ENCODE assay signal across 8 cellular contexts in the genomic region with DNA sequence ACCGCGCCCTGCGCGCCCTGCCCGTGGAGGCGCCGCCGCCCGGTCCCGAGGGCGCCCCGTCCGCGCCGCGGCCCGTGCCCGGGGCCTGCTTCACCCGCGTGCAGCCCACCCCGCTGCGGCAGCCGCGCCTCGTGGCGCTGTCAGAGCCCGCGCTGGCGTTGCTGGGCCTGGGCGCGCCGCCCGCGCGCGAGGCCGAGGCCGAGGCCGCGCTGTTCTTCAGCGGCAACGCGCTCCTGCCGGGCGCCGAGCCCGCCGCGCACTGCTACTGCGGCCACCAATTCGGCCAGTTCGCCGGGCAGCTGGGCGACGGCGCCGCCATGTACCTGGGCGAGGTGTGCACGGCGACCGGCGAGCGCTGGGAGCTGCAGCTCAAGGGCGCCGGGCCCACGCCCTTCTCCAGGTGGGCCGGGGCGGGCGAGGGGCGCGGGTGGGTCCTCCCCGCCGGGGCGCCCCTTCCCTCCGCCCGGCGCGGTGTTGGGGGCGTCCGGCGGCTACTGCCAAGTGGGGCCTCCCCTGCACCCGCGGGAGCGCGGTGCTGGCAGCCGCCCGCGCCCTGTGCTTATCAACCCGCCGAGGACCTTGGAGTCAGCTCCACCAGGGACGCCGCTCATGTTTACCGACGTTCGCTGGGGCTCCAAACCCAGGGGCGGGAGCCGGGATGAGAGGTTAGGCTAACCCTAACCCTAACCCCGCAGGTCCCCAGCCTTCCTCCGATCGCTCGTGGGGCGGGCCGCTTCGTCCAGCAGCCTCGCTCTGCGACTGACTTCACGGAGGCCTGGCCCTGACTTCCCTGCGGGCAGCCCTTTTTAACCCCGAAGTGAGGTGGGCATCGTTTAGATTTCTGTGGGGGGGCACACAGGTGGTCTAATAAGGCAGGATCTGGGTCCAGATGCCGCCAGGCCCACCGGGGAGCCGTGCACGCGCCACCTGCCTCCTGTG. TPM values are rescaled to one million over a fixed set of nuclear protein-coding genes. Genes with fewer than 3 reads are reported as not detected.
DNase-seq lines count a peak whose midpoint lies in the region; ATAC-seq, FAIRE-seq and TF ChIP-seq lines count a peak whose summit lies in the region.

No MANE protein-coding gene starts in this region.

- H4K8ac ChIP-seq in IMR-90 (ENCODE audit: low read depth in 2 of 2, low read length in 2 of 2) = 0 out of 4 replicates have a peak overlapping the region, but pooled peaks of 1 of the 2 experiments have one; percentile 65

- H3K14ac ChIP-seq in IMR-90 (replicated peaks; ENCODE audit: low read depth, low read length) = no peak overlapping the region

- no peak overlapping the region for H2AK5ac ChIP-seq in IMR-90 (ENCODE audit: low read depth, low read length)

- H3K9ac ChIP-seq in IMR-90 (ENCODE audit: low read depth, low read length) = peak overlapping the region; percentile 69
- H3K9ac ChIP-seq in K562 (ENCODE audit: insufficient read depth in 1 of 2, low read depth in 2 of 2, low read length in 2 of 2) = peak overlapping the region; percentile 70 to 95

- intact Hi-C loops in IMR-90 (cut with micrococcal nuclease) = loop anchor here (10.0 kb wide), 1 partner anchor 227 kb away; no protein-coding TSS in a partner anchor
- intact Hi-C loops in K562 (cut with micrococcal nuclease) = no loop called here
- intact Hi-C loops in testis (cut with DNase I; ENCODE audit: low total_unique reads) = loop anchor here (10.0 kb wide), 1 partner anchor 57 kb away; no protein-coding TSS in a partner anchor

- dilution Hi-C loops in IMR-90 (cut with HindIII; ENCODE audit: low sequenced_read_pairs, unreplicated experiment) = no loop called here

- H3K36me3 ChIP-seq in IMR-90 (ENCODE audit: control insufficient read depth, insufficient read depth, low read length) (peaks cover 22% of the 10 kb centered on the region), K562 (ENCODE audit: control insufficient read depth, insufficient read depth, low read length) (peaks cover 38% of the 10 kb centered on the region; the same call in 1 of the 3 replicates), testis (ENCODE audit: low read depth, missing control alignments) (no peaks in the 10 kb centered on the region)

- H3K79me2 ChIP-seq in K562 (ENCODE audit: control insufficient read depth, insufficient read depth, low read length) = peaks cover 20% of the 10 kb centered on the region

- H2BK120ac ChIP-seq in IMR-90 (ENCODE audit: low read depth, low read length) = no peak overlapping the region

- H4K20me1 ChIP-seq in IMR-90 (ENCODE audit: insufficient read depth, low read length) (peaks cover 13% of the 10 kb centered on the region), K562 (replicated peaks; ENCODE audit: control insufficient read depth, insufficient read depth, low read length) (no peaks in the 10 kb centered on the region)

- CTCF ChIA-PET in IMR-90 (lab: Yijun Ruan, JAX) (no interaction called here), K562 (lab: Yijun Ruan, JAX; ENCODE audit: low intra/inter-chr PET ratio) (no interaction called here)

- in situ Hi-C loops in IMR-90 (cut with MboI; ENCODE audit: low sequenced_read_pairs) (loop anchor here (25.0 kb wide), 1 partner anchor 389 kb away; no protein-coding TSS in a partner anchor), K562 (cut with MboI) (no loop called here)

- H3K9me3 ChIP-seq in IMR-90 (ENCODE audit: control insufficient read depth, insufficient read depth, low read length) (no peaks in the 10 kb centered on the region), K562 (replicated peaks; ENCODE audit: control insufficient read depth, insufficient read depth, low read depth, low read length) (peaks cover 3% of the 10 kb centered on the region; the same call in 1 of the 2 replicates), testis (no peaks in the 10 kb centered on the region)

- H3K27ac ChIP-seq in IMR-90 (ENCODE audit: insufficient read depth, low read length) (peak overlapping the region; percentile 68; the same call in 1 of the 2 replicates), K562 (ENCODE audit: extremely low read depth, low read depth, low read length) (peak overlapping the region; percentile 62; the same call in 2 of the 3 replicates), testis (peak overlapping the region; percentile 9 to 90)

- ATAC-seq in GM21528 (IDR thresholded peaks at IDR 0.05; ENCODE audit: low FRiP score, unreplicated experiment) = peak; percentile 16
- peak; percentile 36 for ATAC-seq in IMR-90 (ENCODE audit: low read depth)
- ATAC-seq in K562 = peak; percentile 18

- H3K4me1 ChIP-seq in IMR-90 (ENCODE audit: control insufficient read depth, insufficient read depth, low read length) (peaks cover 4% of the 10 kb centered on the region; the same call in 1 of the 2 replicates), K562 (replicated peaks in 1 of 2; ENCODE audit: control insufficient read depth in 2 of 2, insufficient read depth in 2 of 2, low read length in 2 of 2) (peaks cover 5 to 47% of the 10 kb centered on the region in 2 experiments; a peak in 3 of 5 replicates), testis (peaks cover 28% of the 10 kb centered on the region)

- no peak overlapping the region for H4K5ac ChIP-seq in IMR-90 (ENCODE audit: low read depth, low read length)

- no peak for TF ChIP-seq RAD21 in IMR-90 (IDR thresholded peaks at IDR 0.05; ENCODE audit: low read length)
- no peak for TF ChIP-seq RAD21 in K562 (CRISPR knock-in tag; conservative IDR thresholded peaks at IDR 0.05 in 1 of 2, IDR thresholded peaks at IDR 0.05 in 1 of 2)

- H3K27me3 ChIP-seq in IMR-90 (ENCODE audit: control insufficient read depth, insufficient read depth, low read length) (no peaks in the 10 kb centered on the region), K562 (ENCODE audit: control insufficient read depth in 2 of 2, insufficient read depth in 2 of 2, low read length in 2 of 2) (no peaks in the 10 kb centered on the region), testis (no peaks in the 10 kb centered on the region)

- no peak overlapping the region for H3K56ac ChIP-seq in IMR-90 (ENCODE audit: extremely low read depth, insufficient read depth, low read length)

- peak overlapping the region; percentile 56 for H2BK5ac ChIP-seq in IMR-90 (ENCODE audit: low read depth, low read length, poor library complexity, severe bottlenecking)

- no peak for FAIRE-seq in K562 (lab: Jason Lieb, UNC)

- no peak overlapping the region for H2BK15ac ChIP-seq in IMR-90 (ENCODE audit: low read depth, low read length)

- H2AFZ ChIP-seq in IMR-90 (replicated peaks; ENCODE audit: low read length, poor library complexity) (peak overlapping the region; percentile 94), K562 (ENCODE audit: low read depth, low read length) (peak overlapping the region; percentile 40; the same call in 1 of the 2 replicates)

- H3K79me1 ChIP-seq in IMR-90 (ENCODE audit: low read depth in 1 of 2, low read length in 2 of 2) = peaks cover 41 to 51% of the 10 kb centered on the region in 2 experiments

- POLR2A ChIA-PET in IMR-90 (lab: Charles Lee; ENCODE audit: unreplicated experiment) = no interaction called here
- POLR2A ChIA-PET in K562 (lab: Yijun Ruan, JAX) = interaction anchor here (0.9 kb wide), 1 partner anchor 36 kb away, joined by 3 read pairs; no protein-coding TSS in a partner anchor

- DNase-seq in COLO668 (lab: John Stamatoyannopoulos, UW; ENCODE audit: unreplicated experiment) (peak; percentile 62), IMR-90 (no peak), K562 (ENCODE audit: extremely low read depth in 1 of 4, low spot score in 3 of 4) (peak; percentile 41 to 46 (median 46)), left kidney (ENCODE audit: low read depth, low spot score) (peak; percentile 58), testis (no peak), Kasumi-1 (lab: John Stamatoyannopoulos, UW) (no peak)
- DNase-seq in stimulated activated naive CD4-positive, alpha-beta T cell treated with Interleukin-2 at 50 U/mL for 16 hours (lab: John Stamatoyannopoulos, UW) = no peak

- H3K9me1 ChIP-seq in IMR-90 (ENCODE audit: insufficient read depth, low read length) = 0 out of 2 replicates have a peak, but pooled peaks cover 2% of the 10 kb centered on the region
- H3K9me1 ChIP-seq in K562 (ENCODE audit: control insufficient read depth, insufficient read depth, low read length) = no peaks in the 10 kb centered on the region

- BruUV-seq in IMR-90 (replicated peaks; lab: Mats Ljungman, UMichigan) (no TSS peak), K562 (replicated peaks; lab: Mats Ljungman, UMichigan) (no TSS peak)

- H3K4me2 ChIP-seq in IMR-90 (ENCODE audit: low read depth, low read length) (peak overlapping the region; percentile 93), K562 (ENCODE audit: insufficient read depth, low read length) (peak overlapping the region; percentile 84)

- WGBS in IMR-90 (ENCODE audit: extremely low coverage in 2 of 2, insufficient read length in 1 of 2), 2 experiments = 1% methylated on average over 48 of the region's 115 CpGs; no CpG with 5 or more reads in 1 of the 2 experiments
- WGBS in K562 (ENCODE audit: insufficient coverage, low coverage, missing lambda C conversion rate) = 12% methylated on average over 18 of the region's 115 CpGs
- WGBS in testis, 2 donors = 2 to 12% methylated on average over 12 to 78 of the region's 115 CpGs

- H3K4me3 ChIP-seq in IMR-90 (ENCODE audit: insufficient read depth, low read depth, low read length) = peak overlapping the region; percentile 92
- peak overlapping the region; percentile 56 for H3K4me3 ChIP-seq in K562
- H3K4me3 ChIP-seq in testis = peak overlapping the region; percentile 77 to 82

- no peak for TF ChIP-seq POLR2A in IMR-90 (IDR thresholded peaks at IDR 0.05; ENCODE audit: low read depth, low read length)
- no peak for TF ChIP-seq POLR2A in K562 (conservative IDR thresholded peaks at IDR 0.05)
- no peak for TF ChIP-seq POLR2A in testis (IDR thresholded peaks at IDR 0.05)

- no peak overlapping the region for H3K18ac ChIP-seq in IMR-90 (ENCODE audit: low read depth, low read length)

- no peak overlapping the region for H4K91ac ChIP-seq in IMR-90 (ENCODE audit: insufficient read depth, low read depth, low read length)

- TF ChIP-seq CTCF in IMR-90 (conservative IDR thresholded peaks at IDR 0.05; ENCODE audit: low read depth, low read length) (no peak), K562 (IDR thresholded peaks at IDR 0.05 in 2 of 3, conservative IDR thresholded peaks at IDR 0.05 in 1 of 3; ENCODE audit: insufficient read depth in 2 of 3, low read depth in 1 of 3, low read length in 3 of 3) (no peak), testis (IDR thresholded peaks at IDR 0.05) (no peak)

- peak overlapping the region; percentile 31 for H3K23ac ChIP-seq in IMR-90 (ENCODE audit: low read depth, low read length)

- TF ChIP-seq EP300 in K562 (IDR thresholded peaks at IDR 0.05; ENCODE audit: low read length) = no peak

- peak overlapping the region; percentile 96 for H2AK9ac ChIP-seq in IMR-90 (replicated peaks; ENCODE audit: low read depth, low read length, poor library complexity)

- no peak overlapping the region for H2BK20ac ChIP-seq in IMR-90 (ENCODE audit: low read depth, low read length)

- H3K4ac ChIP-seq in IMR-90 (ENCODE audit: low read depth, low read length) = peak overlapping the region; percentile 42; the same call in 1 of the 2 replicates

RNA-seq across cellular contexts. Expression of a gene that starts 0.6 kb away (rescaled TPM):
- 10.3 and 10.4 TPM in 2 replicates for total RNA-seq in IMR-90 (2012; rRNA removed)
- 21.4 and 22.9 TPM in 2 replicates for polyA plus RNA-seq in IMR-90 (2012; rRNA removed)
- 16.7 and 25.0 TPM in 2 replicates for polyA plus RNA-seq in IMR-90 (2012; cell fraction: cytosol; rRNA removed)
- 94.1 and 274 TPM in 2 replicates for polyA plus RNA-seq in IMR-90 (2012; cell fraction: nucleus; rRNA removed; ENCODE audit: low replicate concordance)
- total RNA-seq in K562 (2011; cell fraction: chromatin; rRNA removed; ENCODE audit: low replicate concordance) = 12.6 and 38.1 TPM in 2 replicates
- 37.1 and 42.4 TPM in 2 replicates for total RNA-seq in K562 (2011; cell fraction: nucleolus; rRNA removed)
- total RNA-seq in K562 (2011; cell fraction: nucleoplasm; rRNA removed) = 17.2 and 22.2 TPM in 2 replicates
- total RNA-seq in K562 (2014; rRNA removed) = 23.5 and 30.4 TPM in 2 replicates
- 0.93 and 1.8 TPM in 2 replicates for total RNA-seq in K562 (2014; rRNA removed; fragmentation: Illumina TruSeq; extraction: Trizol)
- 8.3 and 9.2 TPM in 2 replicates for total RNA-seq in K562 (2015; rRNA removed; fragmentation: Illumina TruSeq; extraction: Trizol)
- 22.6 and 24.4 TPM in 2 replicates for total RNA-seq in K562 (2021)
- 9.7 and 14.9 TPM in 2 replicates for polyA plus RNA-seq in K562 (2011; rRNA removed)
- polyA plus RNA-seq in K562 (2011; cell fraction: cytosol; rRNA removed) = 19.8 and 41.1 TPM in 2 replicates
- 43.7 and 74.3 TPM in 2 replicates for polyA plus RNA-seq in K562 (2011; cell fraction: nucleus; rRNA removed)
- polyA plus RNA-seq in K562 (2012) = 15.4 and 21.7 TPM in 2 replicates
- 2.2 and 11.6 TPM in 2 replicates for polyA plus RNA-seq in K562 (2014; fragmentation: Illumina TruSeq; extraction: Trizol)
- under 1 TPM; 0.37 to 0.84 TPM for polyA plus RNA-seq in K562 (2014; fragmentation: Nextera tagmentation; extraction: Ambion mirVana)
- 24.3 and 24.9 TPM in 2 replicates for polyA plus RNA-seq in K562 (2014; rRNA removed)
- 3.3 and 5.5 TPM in 2 replicates for polyA minus RNA-seq in K562 (2011; rRNA and poly(A)+ RNA removed)
- polyA minus RNA-seq in K562 (2011; cell fraction: cytosol; rRNA and poly(A)+ RNA removed) = 8.8 and 11.2 TPM in 2 replicates
- 7.8 TPM in 2 replicates for polyA minus RNA-seq in K562 (2011; cell fraction: nucleus; rRNA and poly(A)+ RNA removed)
- total RNA-seq in testis = 10 to 100 TPM; 57.9 to 66.8 TPM
- 20.8 TPM for polyA plus RNA-seq in testis (ENCODE audit: insufficient read depth, low read depth, low replicate concordance)

RNA-seq across cellular contexts. Expression of a gene that starts 15.7 kb away (rescaled TPM):
- 13.4 and 13.9 TPM in 2 replicates for total RNA-seq in IMR-90 (2012; rRNA removed)
- 42.7 and 45.3 TPM in 2 replicates for polyA plus RNA-seq in IMR-90 (2012; rRNA removed)
- 32.3 and 48.5 TPM in 2 replicates for polyA plus RNA-seq in IMR-90 (2012; cell fraction: cytosol; rRNA removed)
- polyA plus RNA-seq in IMR-90 (2012; cell fraction: nucleus; rRNA removed; ENCODE audit: low replicate concordance) = 188 and 434 TPM in 2 replicates
- 44.8 and 168 TPM in 2 replicates for total RNA-seq in K562 (2011; cell fraction: chromatin; rRNA removed; ENCODE audit: low replicate concordance)
- 130 and 141 TPM in 2 replicates for total RNA-seq in K562 (2011; cell fraction: nucleolus; rRNA removed)
- total RNA-seq in K562 (2011; cell fraction: nucleoplasm; rRNA removed) = 69.2 and 70.6 TPM in 2 replicates
- 41.2 and 49.8 TPM in 2 replicates for total RNA-seq in K562 (2014; rRNA removed)
- total RNA-seq in K562 (2014; rRNA removed; fragmentation: Illumina TruSeq; extraction: Trizol) = 1.4 and 2.8 TPM in 2 replicates
- 14.0 and 14.7 TPM in 2 replicates for total RNA-seq in K562 (2015; rRNA removed; fragmentation: Illumina TruSeq; extraction: Trizol)
- total RNA-seq in K562 (2021) = 55.3 and 59.3 TPM in 2 replicates
- polyA plus RNA-seq in K562 (2011; rRNA removed) = 24.3 and 35.9 TPM in 2 replicates
- polyA plus RNA-seq in K562 (2011; cell fraction: cytosol; rRNA removed) = 27.7 and 49.1 TPM in 2 replicates
- polyA plus RNA-seq in K562 (2011; cell fraction: nucleus; rRNA removed) = 268 and 323 TPM in 2 replicates
- polyA plus RNA-seq in K562 (2012) = 38.7 and 63.6 TPM in 2 replicates
- 7.7 and 20.3 TPM in 2 replicates for polyA plus RNA-seq in K562 (2014; fragmentation: Illumina TruSeq; extraction: Trizol)
- under 1 TPM; 0.08 to 0.59 TPM for polyA plus RNA-seq in K562 (2014; fragmentation: Nextera tagmentation; extraction: Ambion mirVana)
- polyA plus RNA-seq in K562 (2014; rRNA removed) = 62.0 and 62.9 TPM in 2 replicates
- 4.1 and 8.2 TPM in 2 replicates for polyA minus RNA-seq in K562 (2011; rRNA and poly(A)+ RNA removed)
- 15.3 and 18.4 TPM in 2 replicates for polyA minus RNA-seq in K562 (2011; cell fraction: cytosol; rRNA and poly(A)+ RNA removed)
- 21.8 and 25.8 TPM in 2 replicates for polyA minus RNA-seq in K562 (2011; cell fraction: nucleus; rRNA and poly(A)+ RNA removed)
- 10 to 100 TPM; 38.7 to 45.3 TPM for total RNA-seq in testis
- 23.7 TPM for polyA plus RNA-seq in testis (ENCODE audit: insufficient read depth, low read depth, low replicate concordance)

RNA-seq across cellular contexts. Expression of a gene that starts 30.9 kb away (rescaled TPM):
- total RNA-seq in IMR-90 (2012; rRNA removed) (under 0.01 and 0.18 TPM in 2 replicates), K562 (2014; rRNA removed) (0.61 and 1.0 TPM in 2 replicates), K562 (2014; rRNA removed; fragmentation: Illumina TruSeq; extraction: Trizol) (0.06 and 0.07 TPM in 2 replicates), K562 (2015; rRNA removed; fragmentation: Illumina TruSeq; extraction: Trizol) (0.15 and 0.29 TPM in 2 replicates), K562 (2021) (3.0 and 3.9 TPM in 2 replicates), testis (1 to 10 TPM; 5.3 to 6.3 TPM)
- polyA plus RNA-seq in IMR-90 (2012; rRNA removed) (1.3 and 1.7 TPM in 2 replicates), K562 (2011; rRNA removed) (1.1 and 1.7 TPM in 2 replicates), K562 (2014; fragmentation: Illumina TruSeq; extraction: Trizol) (0.22 and 0.72 TPM in 2 replicates), K562 (2014; fragmentation: Nextera tagmentation; extraction: Ambion mirVana) (under 1 TPM in 1 of 2 experiments, not detected in 1; 0.01 TPM), K562 (2014; rRNA removed) (1.7 and 1.9 TPM in 2 replicates), testis (ENCODE audit: insufficient read depth, low read depth, low replicate concordance) (2.0 TPM)
- 1.6 and 3.8 TPM in 2 replicates for polyA plus RNA-seq in IMR-90 (2012; cell fraction: cytosol; rRNA removed)
- 7.1 and 11.4 TPM in 2 replicates for polyA plus RNA-seq in IMR-90 (2012; cell fraction: nucleus; rRNA removed; ENCODE audit: low replicate concordance)
- total RNA-seq in K562 (2011; cell fraction: chromatin; rRNA removed; ENCODE audit: low replicate concordance) = 2.9 and 7.9 TPM in 2 replicates
- 4.5 and 5.7 TPM in 2 replicates for total RNA-seq in K562 (2011; cell fraction: nucleolus; rRNA removed)
- total RNA-seq in K562 (2011; cell fraction: nucleoplasm; rRNA removed) = 4.0 and 4.1 TPM in 2 replicates
- 2.4 and 3.0 TPM in 2 replicates for polyA plus RNA-seq in K562 (2011; cell fraction: cytosol; rRNA removed)
- polyA plus RNA-seq in K562 (2011; cell fraction: nucleus; rRNA removed) = 7.8 and 9.9 TPM in 2 replicates
- 2.1 and 7.6 TPM in 2 replicates for polyA plus RNA-seq in K562 (2012)
- 0.24 and 0.60 TPM in 2 replicates for polyA minus RNA-seq in K562 (2011; rRNA and poly(A)+ RNA removed)
- 1.1 and 2.9 TPM in 2 replicates for polyA minus RNA-seq in K562 (2011; cell fraction: cytosol; rRNA and poly(A)+ RNA removed)
- polyA minus RNA-seq in K562 (2011; cell fraction: nucleus; rRNA and poly(A)+ RNA removed) = 1.2 and 1.7 TPM in 2 replicates

RNA-seq across cellular contexts. Expression of a gene that starts 43.4 kb away (rescaled TPM):
- total RNA-seq in IMR-90 (2012; rRNA removed) = 10.0 and 10.8 TPM in 2 replicates
- polyA plus RNA-seq in IMR-90 (2012; rRNA removed) = 28.6 and 30.9 TPM in 2 replicates
- polyA plus RNA-seq in IMR-90 (2012; cell fraction: cytosol; rRNA removed) = 7.5 and 13.6 TPM in 2 replicates
- 185 and 466 TPM in 2 replicates for polyA plus RNA-seq in IMR-90 (2012; cell fraction: nucleus; rRNA removed; ENCODE audit: low replicate concordance)
- total RNA-seq in K562 (2011; cell fraction: chromatin; rRNA removed; ENCODE audit: low replicate concordance) = 86.7 and 211 TPM in 2 replicates
- total RNA-seq in K562 (2011; cell fraction: nucleolus; rRNA removed) = 112 and 120 TPM in 2 replicates
- total RNA-seq in K562 (2011; cell fraction: nucleoplasm; rRNA removed) = 93.7 and 97.5 TPM in 2 replicates
- total RNA-seq in K562 (2014; rRNA removed) = 23.2 and 25.1 TPM in 2 replicates
- total RNA-seq in K562 (2014; rRNA removed; fragmentation: Illumina TruSeq; extraction: Trizol) = 4.1 and 6.0 TPM in 2 replicates
- 9.7 and 10.3 TPM in 2 replicates for total RNA-seq in K562 (2015; rRNA removed; fragmentation: Illumina TruSeq; extraction: Trizol)
- 31.1 and 33.0 TPM in 2 replicates for total RNA-seq in K562 (2021)
- 10.1 and 17.7 TPM in 2 replicates for polyA plus RNA-seq in K562 (2011; rRNA removed)
- 9.3 and 11.7 TPM in 2 replicates for polyA plus RNA-seq in K562 (2011; cell fraction: cytosol; rRNA removed)
- 166 and 249 TPM in 2 replicates for polyA plus RNA-seq in K562 (2011; cell fraction: nucleus; rRNA removed)
- 20.0 and 26.5 TPM in 2 replicates for polyA plus RNA-seq in K562 (2012)
- 9.3 and 15.1 TPM in 2 replicates for polyA plus RNA-seq in K562 (2014; fragmentation: Illumina TruSeq; extraction: Trizol)
- 1 to 10 TPM in 1 of 2 experiments, under 1 TPM in 1; 0.76 to 1.2 TPM for polyA plus RNA-seq in K562 (2014; fragmentation: Nextera tagmentation; extraction: Ambion mirVana)
- polyA plus RNA-seq in K562 (2014; rRNA removed) = 26.8 and 29.9 TPM in 2 replicates
- 6.7 and 8.2 TPM in 2 replicates for polyA minus RNA-seq in K562 (2011; rRNA and poly(A)+ RNA removed)
- 13.2 and 14.6 TPM in 2 replicates for polyA minus RNA-seq in K562 (2011; cell fraction: cytosol; rRNA and poly(A)+ RNA removed)
- 31.4 and 35.8 TPM in 2 replicates for polyA minus RNA-seq in K562 (2011; cell fraction: nucleus; rRNA and poly(A)+ RNA removed)
- 100 to 1,000 TPM; 136 to 143 TPM for total RNA-seq in testis
- polyA plus RNA-seq in testis (ENCODE audit: insufficient read depth, low read depth, low replicate concordance) = 40.2 TPM

RNA-seq across cellular contexts. Expression of a gene that starts 49.6 kb away (rescaled TPM):
- total RNA-seq in IMR-90 (2012; rRNA removed) (3.6 and 3.9 TPM in 2 replicates), K562 (2014; rRNA removed) (16.4 and 21.4 TPM in 2 replicates), K562 (2014; rRNA removed; fragmentation: Illumina TruSeq; extraction: Trizol) (1.2 and 2.1 TPM in 2 replicates), K562 (2015; rRNA removed; fragmentation: Illumina TruSeq; extraction: Trizol) (7.0 and 10.9 TPM in 2 replicates), K562 (2021) (37.3 and 44.2 TPM in 2 replicates), testis (10 to 100 TPM; 32.1 to 33.1 TPM)
- polyA plus RNA-seq in IMR-90 (2012; rRNA removed) (35.2 and 35.7 TPM in 2 replicates), K562 (2011; rRNA removed) (6.5 and 18.6 TPM in 2 replicates), K562 (2014; fragmentation: Illumina TruSeq; extraction: Trizol) (6.3 and 14.4 TPM in 2 replicates), K562 (2014; fragmentation: Nextera tagmentation; extraction: Ambion mirVana) (under 1 TPM; 0.10 to 0.23 TPM), K562 (2014; rRNA removed) (29.0 and 35.7 TPM in 2 replicates), testis (ENCODE audit: insufficient read depth, low read depth, low replicate concordance) (13.5 TPM)
- 18.7 and 22.6 TPM in 2 replicates for polyA plus RNA-seq in IMR-90 (2012; cell fraction: cytosol; rRNA removed)
- 264 and 926 TPM in 2 replicates for polyA plus RNA-seq in IMR-90 (2012; cell fraction: nucleus; rRNA removed; ENCODE audit: low replicate concordance)
- total RNA-seq in K562 (2011; cell fraction: chromatin; rRNA removed; ENCODE audit: low replicate concordance) = 57.0 and 254 TPM in 2 replicates
- total RNA-seq in K562 (2011; cell fraction: nucleolus; rRNA removed) = 188 and 225 TPM in 2 replicates
- 102 and 109 TPM in 2 replicates for total RNA-seq in K562 (2011; cell fraction: nucleoplasm; rRNA removed)
- 4.8 and 5.9 TPM in 2 replicates for polyA plus RNA-seq in K562 (2011; cell fraction: cytosol; rRNA removed)
- 164 and 214 TPM in 2 replicates for polyA plus RNA-seq in K562 (2011; cell fraction: nucleus; rRNA removed)
- polyA plus RNA-seq in K562 (2012) = 34.6 and 75.5 TPM in 2 replicates
- polyA minus RNA-seq in K562 (2011; rRNA and poly(A)+ RNA removed) = 4.3 and 5.1 TPM in 2 replicates
- 6.0 and 17.9 TPM in 2 replicates for polyA minus RNA-seq in K562 (2011; cell fraction: cytosol; rRNA and poly(A)+ RNA removed)
- 43.8 and 48.3 TPM in 2 replicates for polyA minus RNA-seq in K562 (2011; cell fraction: nucleus; rRNA and poly(A)+ RNA removed)

Comparison
In these comparisons a context has a peak if more than half of its experiments do, and no peak if none do; other contexts are left out.
1. DNase-seq: peak in COLO668 (single experiment), K562 (4 of 4) and left kidney (single experiment); none in IMR-90 (single experiment), testis (single experiment), stimulated activated naive CD4-positive, alpha-beta T cell treated with Interleukin-2 at 50 U/mL for 16 hours (single experiment) and Kasumi-1 (0 of 2).
2. Peak in every context shown above with its lines, with median percentiles within 50 percentile points of each other: ATAC-seq, H3K27ac ChIP-seq and H3K4me3 ChIP-seq.